ENCODE assay signal across 1 cellular context in genomic region chrX:37959212-37960021, GRCh38.
A peak's percentile ranks its signal among the peaks of the same experiment; 100 is the strongest.
TF ChIP-seq lines count a peak whose summit lies in the region.

No MANE protein-coding gene starts in this region.

TF ChIP-seq in HepG2, 621 proteins besides CTCF, POLR2A, EP300 and RAD21 (continued from another document and continues in another):
- TF ChIP-seq ZBTB33 (CRISPR knock-in tag; IDR thresholded peaks at IDR 0.05) = no peak
- TF ChIP-seq, protein P1, sequence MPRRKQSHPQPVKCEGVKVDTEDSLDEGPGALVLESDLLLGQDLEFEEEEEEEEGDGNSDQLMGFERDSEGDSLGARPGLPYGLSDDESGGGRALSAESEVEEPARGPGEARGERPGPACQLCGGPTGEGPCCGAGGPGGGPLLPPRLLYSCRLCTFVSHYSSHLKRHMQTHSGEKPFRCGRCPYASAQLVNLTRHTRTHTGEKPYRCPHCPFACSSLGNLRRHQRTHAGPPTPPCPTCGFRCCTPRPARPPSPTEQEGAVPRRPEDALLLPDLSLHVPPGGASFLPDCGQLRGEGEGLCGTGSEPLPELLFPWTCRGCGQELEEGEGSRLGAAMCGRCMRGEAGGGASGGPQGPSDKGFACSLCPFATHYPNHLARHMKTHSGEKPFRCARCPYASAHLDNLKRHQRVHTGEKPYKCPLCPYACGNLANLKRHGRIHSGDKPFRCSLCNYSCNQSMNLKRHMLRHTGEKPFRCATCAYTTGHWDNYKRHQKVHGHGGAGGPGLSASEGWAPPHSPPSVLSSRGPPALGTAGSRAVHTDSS (CRISPR knock-in tag; conservative IDR thresholded peaks at IDR 0.05) = no peak
- no peak for TF ChIP-seq U2AF2 (IDR thresholded peaks at IDR 0.05; ENCODE audit: low read depth, low read length)
- TF ChIP-seq ZNF841 (CRISPR knock-in tag; IDR thresholded peaks at IDR 0.05; ENCODE audit: borderline replicate concordance) = no peak
- no peak for TF ChIP-seq SAFB2 (CRISPR knock-in tag; IDR thresholded peaks at IDR 0.05; ENCODE audit: borderline replicate concordance, low read depth)
- TF ChIP-seq NFYB (CRISPR knock-in tag; IDR thresholded peaks at IDR 0.05) = no peak
- no peak for TF ChIP-seq REL (CRISPR knock-in tag; conservative IDR thresholded peaks at IDR 0.05)
- TF ChIP-seq PHB2 (IDR thresholded peaks at IDR 0.05; ENCODE audit: partially characterized antibody) = no peak
- 0 out of 2 replicates have a peak, but pooled peaks have one; percentile 49 for TF ChIP-seq HMG20B (CRISPR knock-in tag; conservative IDR thresholded peaks at IDR 0.05)
- TF ChIP-seq ZNF430 (CRISPR knock-in tag; IDR thresholded peaks at IDR 0.05) = no peak
- no peak for TF ChIP-seq ZNF704 (CRISPR knock-in tag; IDR thresholded peaks at IDR 0.05; ENCODE audit: borderline replicate concordance)
- TF ChIP-seq ZNF12 (CRISPR knock-in tag; IDR thresholded peaks at IDR 0.05) = no peak
- TF ChIP-seq BRCA1 (CRISPR knock-in tag; IDR thresholded peaks at IDR 0.05) = no peak
- no peak for TF ChIP-seq ZNF75D (CRISPR knock-in tag; IDR thresholded peaks at IDR 0.05; ENCODE audit: borderline replicate concordance)
- 0 out of 2 replicates have a peak, but pooled peaks have one; percentile 36 for TF ChIP-seq ZBTB20 (CRISPR knock-in tag; IDR thresholded peaks at IDR 0.05; ENCODE audit: borderline replicate concordance, low read depth)
- no peak for TF ChIP-seq POGZ (CRISPR knock-in tag; IDR thresholded peaks at IDR 0.05)
- TF ChIP-seq PAX8 (CRISPR knock-in tag; IDR thresholded peaks at IDR 0.05; ENCODE audit: borderline replicate concordance) = no peak
- TF ChIP-seq ZBTB3 (CRISPR knock-in tag; IDR thresholded peaks at IDR 0.05; ENCODE audit: borderline replicate concordance, low read depth) = no peak
- TF ChIP-seq HNF1A (IDR thresholded peaks at IDR 0.05; ENCODE audit: low read depth) = peak; percentile 82
- peak; percentile 86; the same call in 1 of the 2 replicates for TF ChIP-seq HNF1A (CRISPR knock-in tag; IDR thresholded peaks at IDR 0.05; ENCODE audit: borderline replicate concordance)
- TF ChIP-seq ZNF235 (CRISPR knock-in tag; IDR thresholded peaks at IDR 0.05; ENCODE audit: borderline replicate concordance) = no peak
- peak; percentile 80; the same call in 1 of the 2 replicates for TF ChIP-seq HMG20A (CRISPR knock-in tag; IDR thresholded peaks at IDR 0.05; ENCODE audit: borderline replicate concordance)
- no peak for TF ChIP-seq ZBTB40 (IDR thresholded peaks at IDR 0.05)
- TF ChIP-seq ZBTB40 (CRISPR knock-in tag; IDR thresholded peaks at IDR 0.05) = no peak
- TF ChIP-seq, protein P2, sequence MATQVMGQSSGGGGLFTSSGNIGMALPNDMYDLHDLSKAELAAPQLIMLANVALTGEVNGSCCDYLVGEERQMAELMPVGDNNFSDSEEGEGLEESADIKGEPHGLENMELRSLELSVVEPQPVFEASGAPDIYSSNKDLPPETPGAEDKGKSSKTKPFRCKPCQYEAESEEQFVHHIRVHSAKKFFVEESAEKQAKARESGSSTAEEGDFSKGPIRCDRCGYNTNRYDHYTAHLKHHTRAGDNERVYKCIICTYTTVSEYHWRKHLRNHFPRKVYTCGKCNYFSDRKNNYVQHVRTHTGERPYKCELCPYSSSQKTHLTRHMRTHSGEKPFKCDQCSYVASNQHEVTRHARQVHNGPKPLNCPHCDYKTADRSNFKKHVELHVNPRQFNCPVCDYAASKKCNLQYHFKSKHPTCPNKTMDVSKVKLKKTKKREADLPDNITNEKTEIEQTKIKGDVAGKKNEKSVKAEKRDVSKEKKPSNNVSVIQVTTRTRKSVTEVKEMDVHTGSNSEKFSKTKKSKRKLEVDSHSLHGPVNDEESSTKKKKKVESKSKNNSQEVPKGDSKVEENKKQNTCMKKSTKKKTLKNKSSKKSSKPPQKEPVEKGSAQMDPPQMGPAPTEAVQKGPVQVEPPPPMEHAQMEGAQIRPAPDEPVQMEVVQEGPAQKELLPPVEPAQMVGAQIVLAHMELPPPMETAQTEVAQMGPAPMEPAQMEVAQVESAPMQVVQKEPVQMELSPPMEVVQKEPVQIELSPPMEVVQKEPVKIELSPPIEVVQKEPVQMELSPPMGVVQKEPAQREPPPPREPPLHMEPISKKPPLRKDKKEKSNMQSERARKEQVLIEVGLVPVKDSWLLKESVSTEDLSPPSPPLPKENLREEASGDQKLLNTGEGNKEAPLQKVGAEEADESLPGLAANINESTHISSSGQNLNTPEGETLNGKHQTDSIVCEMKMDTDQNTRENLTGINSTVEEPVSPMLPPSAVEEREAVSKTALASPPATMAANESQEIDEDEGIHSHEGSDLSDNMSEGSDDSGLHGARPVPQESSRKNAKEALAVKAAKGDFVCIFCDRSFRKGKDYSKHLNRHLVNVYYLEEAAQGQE (IDR thresholded peaks at IDR 0.05; ENCODE audit: borderline replicate concordance in 1 of 2, low read depth in 1 of 2, low read length in 2 of 2) = 0 out of 4 replicates have a peak, but pooled peaks of 1 of the 2 experiments have one; percentile 26
- peak; percentile 92 for TF ChIP-seq FOXA1 (IDR thresholded peaks at IDR 0.05)
- TF ChIP-seq FOXA1 (CRISPR knock-in tag; IDR thresholded peaks at IDR 0.05) = peak; percentile 91
- no peak for TF ChIP-seq ZNF530 (CRISPR knock-in tag; IDR thresholded peaks at IDR 0.05; ENCODE audit: low read depth)
- TF ChIP-seq GTF3A (CRISPR knock-in tag; conservative IDR thresholded peaks at IDR 0.05) = no peak
- no peak for TF ChIP-seq ZNF414 (CRISPR knock-in tag; IDR thresholded peaks at IDR 0.05)
- no peak for TF ChIP-seq THAP7 (CRISPR knock-in tag; IDR thresholded peaks at IDR 0.05)
- TF ChIP-seq RXRB (CRISPR knock-in tag; IDR thresholded peaks at IDR 0.05; ENCODE audit: borderline replicate concordance) = peak; percentile 91
- TF ChIP-seq ZNF839 (CRISPR knock-in tag; IDR thresholded peaks at IDR 0.05; ENCODE audit: borderline replicate concordance) = no peak
- TF ChIP-seq HHEX (CRISPR knock-in tag; IDR thresholded peaks at IDR 0.05) = peak; percentile 91
- TF ChIP-seq ZNF136 (CRISPR knock-in tag; IDR thresholded peaks at IDR 0.05; ENCODE audit: low read depth) = no peak; the same call in 1 of the 2 replicates
- no peak for TF ChIP-seq ZMYM2 (CRISPR knock-in tag; IDR thresholded peaks at IDR 0.05)
- no peak for TF ChIP-seq MATR3 (CRISPR knock-in tag; IDR thresholded peaks at IDR 0.05)
